In genomic region chr11:43358670-43359431, GRCh38 we compare ENCODE assay signal across 8 cellular contexts. TPM values are rescaled to one million over a fixed set of nuclear protein-coding genes. Genes with fewer than 3 reads are reported as not detected.
DNase-seq lines count a peak whose midpoint lies in the region; ATAC-seq and TF ChIP-seq lines count a peak whose summit lies in the region.

A gene with protein sequence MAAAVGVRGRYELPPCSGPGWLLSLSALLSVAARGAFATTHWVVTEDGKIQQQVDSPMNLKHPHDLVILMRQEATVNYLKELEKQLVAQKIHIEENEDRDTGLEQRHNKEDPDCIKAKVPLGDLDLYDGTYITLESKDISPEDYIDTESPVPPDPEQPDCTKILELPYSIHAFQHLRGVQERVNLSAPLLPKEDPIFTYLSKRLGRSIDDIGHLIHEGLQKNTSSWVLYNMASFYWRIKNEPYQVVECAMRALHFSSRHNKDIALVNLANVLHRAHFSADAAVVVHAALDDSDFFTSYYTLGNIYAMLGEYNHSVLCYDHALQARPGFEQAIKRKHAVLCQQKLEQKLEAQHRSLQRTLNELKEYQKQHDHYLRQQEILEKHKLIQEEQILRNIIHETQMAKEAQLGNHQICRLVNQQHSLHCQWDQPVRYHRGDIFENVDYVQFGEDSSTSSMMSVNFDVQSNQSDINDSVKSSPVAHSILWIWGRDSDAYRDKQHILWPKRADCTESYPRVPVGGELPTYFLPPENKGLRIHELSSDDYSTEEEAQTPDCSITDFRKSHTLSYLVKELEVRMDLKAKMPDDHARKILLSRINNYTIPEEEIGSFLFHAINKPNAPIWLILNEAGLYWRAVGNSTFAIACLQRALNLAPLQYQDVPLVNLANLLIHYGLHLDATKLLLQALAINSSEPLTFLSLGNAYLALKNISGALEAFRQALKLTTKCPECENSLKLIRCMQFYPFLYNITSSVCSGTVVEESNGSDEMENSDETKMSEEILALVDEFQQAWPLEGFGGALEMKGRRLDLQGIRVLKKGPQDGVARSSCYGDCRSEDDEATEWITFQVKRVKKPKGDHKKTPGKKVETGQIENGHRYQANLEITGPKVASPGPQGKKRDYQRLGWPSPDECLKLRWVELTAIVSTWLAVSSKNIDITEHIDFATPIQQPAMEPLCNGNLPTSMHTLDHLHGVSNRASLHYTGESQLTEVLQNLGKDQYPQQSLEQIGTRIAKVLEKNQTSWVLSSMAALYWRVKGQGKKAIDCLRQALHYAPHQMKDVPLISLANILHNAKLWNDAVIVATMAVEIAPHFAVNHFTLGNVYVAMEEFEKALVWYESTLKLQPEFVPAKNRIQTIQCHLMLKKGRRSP (plus strand): TSS chr11:43358920. CDS start chr11:43358955, 35 bp downstream.

- CTCF ChIA-PET in activated CD4-positive, alpha-beta T cell treated with anti-CD3 and anti-CD28 coated beads for 36 hours (lab: Charles Lee): interaction anchor here (0.7 to 2.5 kb wide), 7 partner anchors 16 to 60 kb away, joined by 3 to 20 read pairs (median 3); partner anchors contain the start of gene API5

- TF ChIP-seq POLR2A in GM19193 (IDR thresholded peaks at IDR 0.05; ENCODE audit: extremely low read depth, insufficient read depth, insufficient read length): peak; percentile 98

- H3K27me3 Mint-ChIP-seq in activated CD4-positive, alpha-beta T cell treated with anti-CD3 and anti-CD28 coated beads for 36 hours: no peaks in the 10 kb centered on the region

- peak; percentile 96 for ATAC-seq in HG03439 (IDR thresholded peaks at IDR 0.05; ENCODE audit: unreplicated experiment)
- peak; percentile 96 for ATAC-seq in activated CD4-positive, alpha-beta T cell treated with anti-CD3 and anti-CD28 coated beads for 36 hours

- POLR2A ChIA-PET in activated CD4-positive, alpha-beta T cell treated with anti-CD3 and anti-CD28 coated beads for 36 hours (lab: Charles Lee): interaction anchor here (1.5 to 1.8 kb wide), 4 partner anchors 9 to 321 kb away, joined by 6 to 15 read pairs (median 8); partner anchors contain the start of genes API5 and HSD17B12

- H3K4me3 Mint-ChIP-seq in activated CD4-positive, alpha-beta T cell treated with anti-CD3 and anti-CD28 coated beads for 36 hours: peak within 1 kb of the TSS; percentile 98

- H3K27ac ChIP-seq in cingulate gyrus (ENCODE audit: low read depth, low read length): peak within 1 kb of the TSS; percentile 70

- DNase-seq in AML-193 (lab: John Stamatoyannopoulos, UW): peak; percentile 81 to 87
- DNase-seq in NCI-H510A treated with DMSO at 0.1 percent for 48 hours (lab: John Stamatoyannopoulos, UW): peak; percentile 82
- DNase-seq in activated CD4-positive, alpha-beta T cell treated with anti-CD3 and anti-CD28 coated beads for 36 hours: peak; percentile 97
- DNase-seq in kidney glomerular epithelial cell (lab: John Stamatoyannopoulos, UW): peak; percentile 92
- peak; percentile 76 to 86 for DNase-seq in stimulated activated CD4-positive, alpha-beta T cell treated with anti-CD3 and anti-CD28 coated beads, Interleukin-1b, Interleukin-23, amount 100 ng/mL, for 1 hour (ENCODE audit: low read depth in 2 of 2)

- peaks cover 45% of the 10 kb centered on the region for H3K4me1 Mint-ChIP-seq in activated CD4-positive, alpha-beta T cell treated with anti-CD3 and anti-CD28 coated beads for 36 hours

- intact Hi-C loops in activated CD4-positive, alpha-beta T cell treated with anti-CD3 and anti-CD28 coated beads for 36 hours (cut with DNase I, micrococcal nuclease): loop anchor here (1.0 to 2.0 kb wide), 4 partner anchors 20 to 708 kb away; partner anchors contain the start of genes HSD17B12 (in 2 of the 2) and ACCS (in 1 of the 2)

- H3K27ac Mint-ChIP-seq in activated CD4-positive, alpha-beta T cell treated with anti-CD3 and anti-CD28 coated beads for 36 hours: peak within 1 kb of the TSS; percentile 99

- H3K9me3 Mint-ChIP-seq in activated CD4-positive, alpha-beta T cell treated with anti-CD3 and anti-CD28 coated beads for 36 hours (ENCODE audit: low read depth): no peaks in the 10 kb centered on the region

- peaks cover 15% of the 10 kb centered on the region for H3K36me3 Mint-ChIP-seq in activated CD4-positive, alpha-beta T cell treated with anti-CD3 and anti-CD28 coated beads for 36 hours (ENCODE audit: low read depth)

RNA-seq across cellular contexts. Expression of the gene that starts here (rescaled TPM):
- total RNA-seq in activated CD4-positive, alpha-beta T cell treated with anti-CD3 and anti-CD28 coated beads for 36 hours: 10 to 100 TPM; 50.0 to 57.9 TPM

Comparison
In these comparisons a context has a peak if more than half of its experiments do, and no peak if none do; other contexts are left out.
1. Peak in every context shown above with its lines: DNase-seq, ATAC-seq and H3K27ac ChIP-seq.